10 cellular contexts compared by ENCODE assay signal in the genomic region with DNA sequence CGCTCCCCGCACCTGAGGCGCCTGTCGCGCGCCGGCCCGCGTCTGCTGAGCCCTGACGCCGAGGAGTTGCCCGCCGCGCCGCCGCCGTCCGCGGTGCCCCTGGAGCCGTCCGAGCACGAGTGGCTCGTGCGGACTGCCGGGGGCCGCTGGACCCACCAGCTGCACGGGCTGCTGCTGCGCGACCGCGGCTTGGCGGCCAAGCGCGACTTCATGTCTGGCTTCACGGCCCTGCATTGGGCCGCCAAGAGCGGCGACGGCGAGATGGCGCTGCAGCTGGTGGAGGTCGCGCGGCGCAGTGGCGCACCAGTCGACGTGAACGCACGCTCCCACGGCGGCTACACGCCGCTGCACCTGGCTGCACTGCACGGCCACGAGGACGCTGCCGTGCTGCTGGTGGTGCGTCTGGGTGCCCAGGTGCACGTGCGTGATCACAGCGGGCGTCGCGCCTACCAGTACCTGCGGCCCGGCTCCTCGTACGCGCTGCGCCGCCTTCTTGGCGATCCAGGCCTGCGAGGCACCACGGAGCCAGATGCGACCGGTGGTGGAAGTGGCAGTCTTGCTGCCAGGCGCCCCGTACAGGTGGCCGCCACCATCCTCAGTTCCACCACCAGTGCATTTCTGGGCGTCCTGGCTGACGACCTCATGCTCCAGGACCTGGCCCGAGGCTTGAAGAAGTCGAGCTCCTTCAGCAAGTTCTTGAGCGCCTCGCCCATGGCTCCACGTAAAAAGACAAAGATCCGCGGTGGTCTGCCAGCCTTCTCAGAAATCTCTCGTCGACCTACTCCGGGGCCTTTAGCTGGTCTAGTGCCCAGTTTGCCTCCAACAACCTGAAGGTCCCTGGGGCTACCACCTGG. TPM values are rescaled to one million over a fixed set of nuclear protein-coding genes. Genes with fewer than 3 reads are reported as not detected.
A peak's percentile ranks its signal among the peaks of the same experiment; 100 is the strongest.
DNase-seq lines count a peak whose midpoint lies in the region; FAIRE-seq and TF ChIP-seq lines count a peak whose summit lies in the region.
"Had no signal": no experiment of that assay in that cellular context is flagged by ENCODE, and none has a peak within 500 bp of the region (broad histone marks: within the 10 kb centered on the region; RNA-seq: fewer than 3 reads in every experiment).

No MANE protein-coding gene starts in this region.

- H3K27ac Mint-ChIP-seq in brain = peak overlapping the region in 1 of 5 experiments; percentile 14

- DNase-seq in spleen = no peak
- DNase-seq in NCI-H1694 treated with DMSO at 0.1 percent for 48 hours (lab: John Stamatoyannopoulos, UW) = no peak
- no peak for DNase-seq in RCC 7860 (ENCODE audit: low spot score)
- DNase-seq in foreskin fibroblast = no peak
- DNase-seq in NK-92 (lab: John Stamatoyannopoulos, UW; ENCODE audit: unreplicated experiment) = no peak
- DNase-seq: Kasumi-1 had no signal

- TF ChIP-seq POLR2A in spleen (IDR thresholded peaks at IDR 0.05) = no peak

- no peak overlapping the region for H3K27ac ChIP-seq in HUES48 (ENCODE audit: low read depth, low read length)
- peak overlapping the region; percentile 92 for H3K27ac ChIP-seq in layer of hippocampus (ENCODE audit: low read depth, low read length)
- H3K27ac ChIP-seq in spleen = no peak overlapping the region

- no peaks in the 10 kb centered on the region for H3K36me3 Mint-ChIP-seq in brain

- H3K27me3 Mint-ChIP-seq in brain = peaks cover 70% of the 10 kb centered on the region

- peaks cover 11% of the 10 kb centered on the region for H3K4me1 Mint-ChIP-seq in brain

- intact Hi-C loops in spleen (cut with DNase I; ENCODE audit: low total_unique reads) = loop anchor here (10.0 kb wide), 1 partner anchor 290 kb away; no protein-coding TSS in a partner anchor

- no peak overlapping the region for H3K9ac ChIP-seq in HUES48 (ENCODE audit: low read depth, low read length)

- 60 to 95% (median 64%) methylated on average over 16 to 92 of the region's 92 CpGs for WGBS in spleen, 5 donors

- H3K4me3 ChIP-seq in HUES48 (ENCODE audit: low read depth, low read length) (peak overlapping the region; percentile 52), spleen (peak overlapping the region in 6 of 8 donors; percentile 22 to 65 (median 34)), foreskin fibroblast (ENCODE audit: low read depth in 1 of 2, low read length in 2 of 2) (no peak overlapping the region)

- H3K9me3 ChIP-seq in HUES48 (ENCODE audit: control insufficient read depth, insufficient read depth, low read length) (no peaks in the 10 kb centered on the region), spleen (peaks cover 0 to 4% (median 0%) of the 10 kb centered on the region in 8 donors)

- no peak for FAIRE-seq in RCC 7860 (lab: Jason Lieb, UNC)

- H3K9me3 Mint-ChIP-seq in brain = peaks cover 0 to 7% (median 3%) of the 10 kb centered on the region in 5 experiments

- H3K36me3 ChIP-seq in HUES48 (ENCODE audit: control insufficient read depth, insufficient read depth, low read length) (no peaks in the 10 kb centered on the region), spleen (no peaks in the 10 kb centered on the region)

- H3K27me3 ChIP-seq in HUES48 (ENCODE audit: control insufficient read depth, insufficient read depth, low read length) (peaks cover 68% of the 10 kb centered on the region), layer of hippocampus (ENCODE audit: control insufficient read depth, insufficient read depth, low read length) (no peaks in the 10 kb centered on the region), spleen (replicated peaks in 1 of 7) (peaks cover 0 to 68% (median 55%) of the 10 kb centered on the region in 7 donors)

- H3K4me1 ChIP-seq in HUES48 (ENCODE audit: control insufficient read depth, insufficient read depth, low read length) (0 out of 2 replicates have a peak, but pooled peaks cover 3% of the 10 kb centered on the region), spleen (peaks cover 10 to 30% (median 20%) of the 10 kb centered on the region in 6 donors)

- TF ChIP-seq CTCF in brain (conservative IDR thresholded peaks at IDR 0.05) (no peak), spleen (IDR thresholded peaks at IDR 0.05 in 8 of 11, conservative IDR thresholded peaks at IDR 0.05 in 3 of 11) (no peak), foreskin fibroblast (IDR thresholded peaks at IDR 0.05; ENCODE audit: low read depth, low read length) (no peak)

- H3K4me3 Mint-ChIP-seq in brain = peak overlapping the region; percentile 60 to 76 (median 74)

RNA-seq across cellular contexts. Expression of a gene that starts 1.6 kb away (rescaled TPM):
- polyA plus RNA-seq in brain (ENCODE audit: insufficient read depth, low read depth, low replicate concordance) (9.5 TPM), spleen (under 1 TPM; 0.03 to 0.56 (median 0.24) TPM)
- total RNA-seq in spleen = not detected
- total RNA-seq: glomerular endothelial cell had no signal

RNA-seq across cellular contexts. Expression of a gene that starts 15.8 kb away (rescaled TPM):
- polyA plus RNA-seq in brain (ENCODE audit: insufficient read depth, low read depth, low replicate concordance) (14.5 TPM), spleen (1 to 10 TPM; 1.1 to 2.8 (median 1.4) TPM)
- total RNA-seq in spleen = 10 to 100 TPM in 2 of 7 donors, 1 to 10 TPM in 5; 1.8 to 26.1 (median 4.0) TPM

RNA-seq across cellular contexts. Expression of a gene that starts 37.6 kb away (rescaled TPM):
- 168 TPM for polyA plus RNA-seq in brain (ENCODE audit: insufficient read depth, low read depth, low replicate concordance)
- 10 to 100 TPM; 11.5 to 29.8 (median 19.8) TPM for total RNA-seq in spleen
- 10 to 100 TPM in 1 of 3 donors, 1 to 10 TPM in 2; 6.1 to 13.3 (median 7.5) TPM for polyA plus RNA-seq in spleen

RNA-seq across cellular contexts. Expression of a gene that starts 51.6 kb away (rescaled TPM):
- 0.48 TPM for polyA plus RNA-seq in brain (ENCODE audit: insufficient read depth, low read depth, low replicate concordance)
- under 1 TPM in 4 of 7 donors, not detected in 3; 0.17 to 0.40 (median 0.34) TPM for total RNA-seq in spleen
- under 1 TPM; 0.29 to 0.59 (median 0.56) TPM for polyA plus RNA-seq in spleen

RNA-seq across cellular contexts. Expression of a gene that starts 51.8 kb away (rescaled TPM):
- polyA plus RNA-seq in brain (ENCODE audit: insufficient read depth, low read depth, low replicate concordance) (303 TPM), spleen (100 to 1,000 TPM; 175 to 266 (median 192) TPM)
- 100 to 1,000 TPM in 4 of 7 donors, 10 to 100 TPM in 3; 59.6 to 176 (median 159) TPM for total RNA-seq in spleen

Comparison
In these comparisons a context has a peak if more than half of its experiments do, and no peak if none do; other contexts are left out.
1. H3K4me3 ChIP-seq: peak in HUES48 (single experiment) and spleen (6 of 8); none in foreskin fibroblast (0 of 2).
2. RNA of a gene that starts 37.6 kb away (polyA plus RNA-seq): 168 TPM in brain (single experiment); 6.1 to 13.3 TPM in spleen; every median in the first group is over 10 times any median in the second.